12 cellular contexts compared by ENCODE assay signal in the genomic region with DNA sequence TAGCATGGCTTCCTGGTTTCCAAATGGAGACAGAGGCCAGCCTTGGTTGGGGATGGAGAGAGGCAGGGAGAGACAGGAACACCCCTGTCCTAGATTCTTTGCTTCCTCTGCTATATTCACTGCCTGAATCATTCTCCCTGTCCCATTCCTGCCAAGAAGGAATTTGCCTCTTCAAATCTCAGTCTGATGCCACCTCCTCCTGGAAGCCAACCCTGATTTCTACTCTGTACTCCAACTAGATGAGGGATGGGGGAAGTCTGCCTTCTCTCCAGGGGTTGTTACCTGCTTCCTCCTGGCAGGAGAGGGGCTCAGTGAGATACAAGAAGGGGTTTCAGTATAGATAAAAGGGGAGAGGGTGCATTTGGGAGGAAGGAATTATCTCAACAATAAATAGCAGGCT.
DNase-seq lines count a peak whose midpoint lies in the region; ATAC-seq lines count a peak whose summit lies in the region.
"Had no signal": no experiment of that assay in that cellular context is flagged by ENCODE, and none has a peak within 500 bp of the region (broad histone marks: within the 10 kb centered on the region; RNA-seq: fewer than 3 reads in every experiment).

No MANE protein-coding gene starts in this region.

- peaks cover 9% of the 10 kb centered on the region for H3K27me3 Mint-ChIP-seq in T-helper 1 cell treated with Interleukin-12 subunit alpha and Interleukin-12 subunit beta and Interleukin-4 antibody, amounts not matched to agents 30 μg/mL and 1 μg/mL, for 36 hours (ENCODE audit: low read depth)
- no peaks in the 10 kb centered on the region for H3K27me3 Mint-ChIP-seq in activated naive CD8-positive, alpha-beta T cell
- peaks cover 10% of the 10 kb centered on the region for H3K27me3 Mint-ChIP-seq in activated naive CD8-positive, alpha-beta T cell treated with anti-CD3 and anti-CD28 coated beads, Interleukin-2, amount 50 U/mL, for 24 hours

- H3K27ac Mint-ChIP-seq in T-helper 1 cell treated with Interleukin-12 subunit alpha and Interleukin-12 subunit beta and Interleukin-4 antibody, amounts not matched to agents 30 μg/mL and 1 μg/mL, for 36 hours = peak overlapping the region; percentile 5
- H3K27ac Mint-ChIP-seq in activated naive CD8-positive, alpha-beta T cell = peak overlapping the region; percentile 47
- no peak overlapping the region for H3K27ac Mint-ChIP-seq in activated naive CD8-positive, alpha-beta T cell treated with anti-CD3 and anti-CD28 coated beads, Interleukin-2, amount 50 U/mL, for 24 hours
- H3K27ac Mint-ChIP-seq: GM23338 had no signal

- no peaks in the 10 kb centered on the region for H3K36me3 Mint-ChIP-seq in T-helper 1 cell treated with Interleukin-12 subunit alpha and Interleukin-12 subunit beta and Interleukin-4 antibody, amounts not matched to agents 30 μg/mL and 1 μg/mL, for 36 hours (ENCODE audit: low read depth)
- H3K36me3 Mint-ChIP-seq in activated naive CD8-positive, alpha-beta T cell = no peaks in the 10 kb centered on the region
- H3K36me3 Mint-ChIP-seq in activated naive CD8-positive, alpha-beta T cell treated with anti-CD3 and anti-CD28 coated beads, Interleukin-2, amount 50 U/mL, for 24 hours (ENCODE audit: low read depth) = no peaks in the 10 kb centered on the region

- ATAC-seq in activated naive CD8-positive, alpha-beta T cell treated with anti-CD3 and anti-CD28 coated beads, Interleukin-2, amount 50 U/mL, for 24 hours = no peak
- ATAC-seq in GM21529 (IDR thresholded peaks at IDR 0.05; ENCODE audit: unreplicated experiment) = no peak
- ATAC-seq: GM23338 had no signal

- H3K4me1 Mint-ChIP-seq in T-helper 1 cell treated with Interleukin-12 subunit alpha and Interleukin-12 subunit beta and Interleukin-4 antibody, amounts not matched to agents 30 μg/mL and 1 μg/mL, for 36 hours (ENCODE audit: low read depth) = peaks cover 43% of the 10 kb centered on the region
- H3K4me1 Mint-ChIP-seq in activated naive CD8-positive, alpha-beta T cell (ENCODE audit: low read depth) = peaks cover 65% of the 10 kb centered on the region
- H3K4me1 Mint-ChIP-seq in activated naive CD8-positive, alpha-beta T cell treated with anti-CD3 and anti-CD28 coated beads, Interleukin-2, amount 50 U/mL, for 24 hours = peaks cover 44% of the 10 kb centered on the region
- H3K4me1 Mint-ChIP-seq: GM23338 had no signal

- DNase-seq in T-helper 1 cell = no peak
- no peak for DNase-seq in activated naive CD8-positive, alpha-beta T cell treated with anti-CD3 and anti-CD28 coated beads, Interleukin-2, amount 50 U/mL, for 24 hours
- DNase-seq in islet precursor cell = peak; percentile 18
- DNase-seq in NCI-H128 (lab: John Stamatoyannopoulos, UW; ENCODE audit: unreplicated experiment) = no peak
- DNase-seq: AML-193, Calu3, DMS 273 treated with DMSO at 0.1 percent for 48 hours, H7 had no signal

- H3K9me3 Mint-ChIP-seq in T-helper 1 cell treated with Interleukin-12 subunit alpha and Interleukin-12 subunit beta and Interleukin-4 antibody, amounts not matched to agents 30 μg/mL and 1 μg/mL, for 36 hours = no peaks in the 10 kb centered on the region
- no peaks in the 10 kb centered on the region for H3K9me3 Mint-ChIP-seq in activated naive CD8-positive, alpha-beta T cell (ENCODE audit: low read depth)
- no peaks in the 10 kb centered on the region for H3K9me3 Mint-ChIP-seq in activated naive CD8-positive, alpha-beta T cell treated with anti-CD3 and anti-CD28 coated beads, Interleukin-2, amount 50 U/mL, for 24 hours

- no peak overlapping the region for H3K4me3 Mint-ChIP-seq in T-helper 1 cell treated with Interleukin-12 subunit alpha and Interleukin-12 subunit beta and Interleukin-4 antibody, amounts not matched to agents 30 μg/mL and 1 μg/mL, for 36 hours
- H3K4me3 Mint-ChIP-seq in activated naive CD8-positive, alpha-beta T cell = no peak overlapping the region
- H3K4me3 Mint-ChIP-seq in activated naive CD8-positive, alpha-beta T cell treated with anti-CD3 and anti-CD28 coated beads, Interleukin-2, amount 50 U/mL, for 24 hours = no peak overlapping the region
- H3K4me3 Mint-ChIP-seq: GM23338 had no signal
